Comparison of ENCODE assay signal across 16 cellular contexts in genomic region chr11:5160217-5160616, GRCh38. TPM values are rescaled to one million over a fixed set of nuclear protein-coding genes. Genes with fewer than 3 reads are reported as not detected.
"Had no signal": no experiment of that assay in that cellular context is flagged by ENCODE, and none has a peak within 500 bp of the region (broad histone marks: within the 10 kb centered on the region; RNA-seq: fewer than 3 reads in every experiment).

No MANE protein-coding gene starts in this region.

RNA-seq across cellular contexts. Expression of gene OR52A1, which starts 5.7 kb away (rescaled TPM):
- total RNA-seq: stomach, subcutaneous adipose tissue, suprapubic skin, temporal lobe, thoracic aorta, thyroid gland, tibial nerve, transverse colon, upper lobe of left lung, upper lobe of right lung, ureter, urinary bladder, uterus, vagina had no signal
- polyA plus RNA-seq: stomach, thymus, urinary bladder had no signal

RNA-seq across cellular contexts. Expression of gene OR52A5, which starts 22.1 kb away (rescaled TPM):
- total RNA-seq: subcutaneous adipose tissue, suprapubic skin, temporal lobe, thoracic aorta, thyroid gland, tibial nerve, transverse colon, upper lobe of left lung, upper lobe of right lung, ureter, urinary bladder, uterus, vagina had no signal
- polyA plus RNA-seq: stomach, thymus, urinary bladder had no signal

RNA-seq across cellular contexts. Expression of gene OR51V1, which starts 40.3 kb away (rescaled TPM):
- total RNA-seq: stomach, subcutaneous adipose tissue, suprapubic skin, temporal lobe, testis, thoracic aorta, thyroid gland, tibial nerve, transverse colon, upper lobe of left lung, upper lobe of right lung, ureter, urinary bladder, uterus, vagina had no signal
- polyA plus RNA-seq: stomach, thymus, urinary bladder had no signal
